In genomic region chr4:174111350-174111888, GRCh38 we compare ENCODE assay signal across 19 cellular contexts.
"Had no signal": no experiment of that assay in that cellular context is flagged by ENCODE, and none has a peak within 500 bp of the region (broad histone marks: within the 10 kb centered on the region; RNA-seq: fewer than 3 reads in every experiment).

No MANE protein-coding gene starts in this region.

- DNase-seq: amygdala; effector memory CD4-positive, alpha-beta T cell; hypothalamus; kidney glomerular epithelial cell; mucosa of descending colon; occipital lobe; psoas muscle; stimulated activated CD4-positive, alpha-beta T cell treated with anti-CD3 and anti-CD28 coated beads, Interleukin-15, amount 100 ng/mL, for 24 hours; stimulated activated CD4-positive, alpha-beta T cell treated with anti-CD3 and anti-CD28 coated beads, Interleukin-4, amount 100 ng/mL, for 24 hours; T-helper 2 cell had no signal

- H3K4me3 Mint-ChIP-seq: brain; central memory CD8-positive, alpha-beta T cell; nephron; stimulated activated naive CD8-positive, alpha-beta T cell treated with anti-CD3 and anti-CD28 coated beads, Interleukin-15, Interleukin-2, amounts not matched to agents 100 ng/mL and 50 ng/mL, for 24 hours had no signal

- H3K4me1 ChIP-seq: psoas muscle had no signal

- H3K27ac ChIP-seq: epithelial cell of prostate, psoas muscle, thoracic aorta had no signal

- FAIRE-seq: urothelium cell line had no signal

- H3K4me3 ChIP-seq: mucosa of descending colon, psoas muscle, thoracic aorta had no signal

- H3K36me3 Mint-ChIP-seq: activated naive CD4-positive, alpha-beta T cell treated with anti-CD3 and anti-CD28 coated beads, Interleukin-2, amount 50 U/mL, for 72 hours; brain had no signal

- H3K9me3 ChIP-seq: mucosa of descending colon, psoas muscle, thoracic aorta had no signal

- H3K36me3 ChIP-seq: thoracic aorta had no signal

- H3K9me3 Mint-ChIP-seq: activated naive CD4-positive, alpha-beta T cell treated with anti-CD3 and anti-CD28 coated beads, Interleukin-2, amount 50 U/mL, for 72 hours; activated T-helper 2 cell treated with anti-CD3 and anti-CD28 coated beads, Interferon-gamma antibody, Interleukin-2, Interleukin-4, amounts not matched to agents 10 μg/mL and 5 μg/mL and 100 μg/mL, durations not matched to agents 14 hours and 24 hours and 36 hours; brain; central memory CD8-positive, alpha-beta T cell; nephron; stimulated activated naive CD8-positive, alpha-beta T cell treated with anti-CD3 and anti-CD28 coated beads, Interleukin-15, Interleukin-2, amounts not matched to agents 100 ng/mL and 50 ng/mL, for 24 hours had no signal

- ATAC-seq: activated naive CD4-positive, alpha-beta T cell treated with anti-CD3 and anti-CD28 coated beads, Interleukin-2, amount 50 U/mL, for 72 hours; mucosa of descending colon; psoas muscle had no signal

- H3K27ac Mint-ChIP-seq: activated naive CD4-positive, alpha-beta T cell treated with anti-CD3 and anti-CD28 coated beads, Interleukin-2, amount 50 U/mL, for 72 hours; activated T-helper 2 cell treated with anti-CD3 and anti-CD28 coated beads, Interferon-gamma antibody, Interleukin-2, Interleukin-4, amounts not matched to agents 10 μg/mL and 5 μg/mL and 100 μg/mL, durations not matched to agents 14 hours and 24 hours and 36 hours; nephron; stimulated activated naive CD8-positive, alpha-beta T cell treated with anti-CD3 and anti-CD28 coated beads, Interleukin-15, Interleukin-2, amounts not matched to agents 100 ng/mL and 50 ng/mL, for 24 hours had no signal

- H3K4me1 Mint-ChIP-seq: central memory CD8-positive, alpha-beta T cell; nephron had no signal
